Comparison of ENCODE assay signal across 21 cellular contexts in the genomic region with DNA sequence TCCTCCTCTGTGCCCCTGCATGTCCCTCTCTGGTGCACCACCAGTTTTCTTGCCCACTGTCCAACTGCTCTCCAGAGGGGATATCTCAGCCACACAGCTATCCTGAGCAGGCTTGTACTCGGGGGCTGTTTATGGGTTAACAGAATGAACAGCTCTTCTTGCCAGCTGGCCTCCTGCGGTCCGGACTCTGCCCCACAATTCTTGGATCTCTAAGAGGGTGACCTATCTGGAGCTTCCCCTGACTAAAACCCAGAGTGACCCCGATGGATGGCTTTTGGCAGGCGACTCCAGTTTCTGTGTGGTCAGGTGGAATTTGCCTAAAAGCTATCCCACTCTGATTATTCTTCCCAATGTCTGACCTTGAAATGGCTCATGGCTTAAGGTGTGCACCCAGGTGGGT. TPM values are rescaled to one million over a fixed set of nuclear protein-coding genes. Genes with fewer than 3 reads are reported as not detected.
DNase-seq lines count a peak whose midpoint lies in the region; ATAC-seq, FAIRE-seq and TF ChIP-seq lines count a peak whose summit lies in the region.
"Had no signal": no experiment of that assay in that cellular context is flagged by ENCODE, and none has a peak within 500 bp of the region (broad histone marks: within the 10 kb centered on the region; RNA-seq: fewer than 3 reads in every experiment).

No MANE protein-coding gene starts in this region.

- no peaks in the 10 kb centered on the region for H3K9me3 ChIP-seq in Caco-2
- no peaks in the 10 kb centered on the region; the same call in 2 of the 3 replicates for H3K9me3 ChIP-seq in GM12878 (replicated peaks; ENCODE audit: control insufficient read depth, insufficient read depth, low read length)
- no peaks in the 10 kb centered on the region for H3K9me3 ChIP-seq in liver (ENCODE audit: control insufficient read depth in 4 of 4, low read length in 3 of 4)
- H3K9me3 ChIP-seq in neural progenitor cell (ENCODE audit: low read depth): no peaks in the 10 kb centered on the region
- H3K9me3 ChIP-seq in CD4-positive, alpha-beta T cell (ENCODE audit: control insufficient read depth, low read length): no peaks in the 10 kb centered on the region
- H3K9me3 ChIP-seq: A549 had no signal

- no peak overlapping the region for H2AFZ ChIP-seq in GM12878 (ENCODE audit: control insufficient read depth, low read depth, low read length)
- no peak overlapping the region for H2AFZ ChIP-seq in neural progenitor cell (replicated peaks)

- H3K27me3 ChIP-seq in Caco-2 (replicated peaks; ENCODE audit: control insufficient read depth, insufficient read depth, low read length) (no peaks in the 10 kb centered on the region), GM12878 (replicated peaks in 1 of 2; ENCODE audit: control insufficient read depth in 2 of 2, insufficient read depth in 2 of 2, low read length in 1 of 2) (no peaks in the 10 kb centered on the region), liver (ENCODE audit: control insufficient read depth in 4 of 4, insufficient read depth in 4 of 4, low read length in 3 of 4) (no peaks in the 10 kb centered on the region), neural progenitor cell (no peaks in the 10 kb centered on the region)
- peaks cover 21% of the 10 kb centered on the region for H3K27me3 ChIP-seq in CD4-positive, alpha-beta T cell (ENCODE audit: control insufficient read depth, insufficient read depth, low read length)

- H3K79me2 ChIP-seq in GM12878 (ENCODE audit: control insufficient read depth, insufficient read depth, low read length) (no peaks in the 10 kb centered on the region), neural progenitor cell (ENCODE audit: low read depth) (no peaks in the 10 kb centered on the region)

- H3K4me2 ChIP-seq in GM12878 (ENCODE audit: control insufficient read depth, insufficient read depth) (no peak overlapping the region), neural progenitor cell (no peak overlapping the region)
- H3K4me2 ChIP-seq: A549 had no signal

- DNase-seq in Caco-2 (no peak), GM12878 (ENCODE audit: low read depth, low spot score) (no peak), neural progenitor cell (ENCODE audit: low spot score) (no peak), cortex of kidney (lab: John Stamatoyannopoulos, UW) (no peak), HuH-7.5 (ENCODE audit: low spot score) (no peak)
- no peak for DNase-seq in CD4-positive, alpha-beta T cell
- DNase-seq: AML-193; Calu3; CD4-positive, alpha-beta memory T cell; DMS53; DND-41; EL; H9 had no signal

- no peak overlapping the region for H3K4me3 ChIP-seq in Caco-2 (ENCODE audit: low read depth, low read length)
- no peak overlapping the region for H3K4me3 ChIP-seq in GM12878
- peak overlapping the region in 1 of 3 donors; percentile 30 for H3K4me3 ChIP-seq in liver (ENCODE audit: low read depth in 1 of 3, low read length in 3 of 3)
- H3K4me3 ChIP-seq in neural progenitor cell: no peak overlapping the region
- H3K4me3 ChIP-seq: A549, K562 had no signal

- TF ChIP-seq RAD21 in GM12878 (IDR thresholded peaks at IDR 0.05; ENCODE audit: insufficient read depth, low read depth, low read length) (no peak), liver (IDR thresholded peaks at IDR 0.05) (peak; percentile 31 to 62)

- no peaks in the 10 kb centered on the region for H3F3A ChIP-seq in neural progenitor cell (ENCODE audit: low read depth)

- RAD21 ChIA-PET in GM12878 (lab: Charles Lee; ENCODE audit: unreplicated experiment): no interaction called here

- BruUV-seq in Caco-2 (replicated peaks; lab: Mats Ljungman, UMichigan) (no TSS peak), GM12878 (replicated peaks; lab: Mats Ljungman, UMichigan) (no TSS peak)

- ATAC-seq in GM12878: no peak
- ATAC-seq in CD4-positive, alpha-beta T cell (ENCODE audit: poor library complexity): no peak
- ATAC-seq: K562 had no signal

- TF ChIP-seq POLR2A in GM12878 (IDR thresholded peaks at IDR 0.05; ENCODE audit: low read depth, low read length): no peak

- intact Hi-C loops in Caco-2 (cut with micrococcal nuclease; ENCODE audit: unreplicated experiment): no loop called here
- intact Hi-C loops in GM12878 (cut with micrococcal nuclease; ENCODE audit: unreplicated experiment): no loop called here
- intact Hi-C loops in CD4-positive, alpha-beta T cell (cut with DNase I, micrococcal nuclease): no loop called here

- H3K4me1 Mint-ChIP-seq in Caco-2 (ENCODE audit: low read depth, unreplicated experiment): peaks cover 27% of the 10 kb centered on the region
- H3K4me1 Mint-ChIP-seq in neural progenitor cell: no peaks in the 10 kb centered on the region
- H3K4me1 Mint-ChIP-seq in CD4-positive, alpha-beta T cell (ENCODE audit: low read depth): no peaks in the 10 kb centered on the region
- H3K4me1 Mint-ChIP-seq: CD4-positive, alpha-beta memory T cell; H9 had no signal

- H3K9ac ChIP-seq in GM12878 (ENCODE audit: control insufficient read depth, insufficient read depth, low read length) (no peak overlapping the region), liver (ENCODE audit: low read depth in 1 of 2, low read length in 2 of 2) (peak overlapping the region in 1 of 2 donors; percentile 10), neural progenitor cell (no peak overlapping the region)

- no peak for TF ChIP-seq EP300 in GM12878 (IDR thresholded peaks at IDR 0.05; ENCODE audit: borderline replicate concordance in 1 of 2, control insufficient read depth in 1 of 2, low read depth in 2 of 2, low read length in 2 of 2)

- TF ChIP-seq CTCF in Caco-2 (IDR thresholded peaks at IDR 0.05; ENCODE audit: insufficient read depth in 1 of 2, low read depth in 1 of 2, low read length in 1 of 2, severe bottlenecking in 1 of 2, unreplicated experiment in 1 of 2) (no peak), GM12878 (IDR thresholded peaks at IDR 0.05 in 2 of 3, conservative IDR thresholded peaks at IDR 0.05 in 1 of 3; ENCODE audit: control insufficient read depth in 2 of 3, extremely low read depth in 1 of 3, insufficient read depth in 1 of 3, low read depth in 3 of 3, low read length in 3 of 3) (no peak), liver (IDR thresholded peaks at IDR 0.05; ENCODE audit: low read depth, low read length, missing input control) (no peak), neural progenitor cell (IDR thresholded peaks at IDR 0.05) (no peak)
- no peak for TF ChIP-seq CTCF in CD4-positive, alpha-beta T cell (IDR thresholded peaks at IDR 0.05)

- no peak for FAIRE-seq in GM12878 (lab: Jason Lieb, UNC)
- FAIRE-seq: A549, GM12891, GM19239, H1, K562 had no signal

- no peaks in the 10 kb centered on the region for H3K9me3 Mint-ChIP-seq in Caco-2 (ENCODE audit: unreplicated experiment)
- H3K9me3 Mint-ChIP-seq in neural progenitor cell: no peaks in the 10 kb centered on the region
- H3K9me3 Mint-ChIP-seq in CD4-positive, alpha-beta T cell: no peaks in the 10 kb centered on the region
- H3K9me3 Mint-ChIP-seq: H9 had no signal

- WGBS in GM12878 (ENCODE audit: insufficient coverage, insufficient replicate concordance, low lambda C conversion rate, missing lambda C conversion rate): 18% methylated on average over 5 of the region's 5 CpGs
- WGBS in liver: 31% methylated on average over 5 of the region's 5 CpGs

- H3K27me3 Mint-ChIP-seq in Caco-2 (ENCODE audit: insufficient read depth, unreplicated experiment) (no peaks in the 10 kb centered on the region), neural progenitor cell (ENCODE audit: insufficient read depth, low read depth) (peaks cover 2% of the 10 kb centered on the region)
- peaks cover 69% of the 10 kb centered on the region for H3K27me3 Mint-ChIP-seq in CD4-positive, alpha-beta T cell

- H3K4me1 ChIP-seq in Caco-2 (peaks cover 41% of the 10 kb centered on the region), GM12878 (ENCODE audit: control insufficient read depth, insufficient read depth, low read length) (0 out of 2 replicates have a peak, but pooled peaks cover 3% of the 10 kb centered on the region), liver (ENCODE audit: control insufficient read depth in 4 of 4, insufficient read depth in 4 of 4, low read length in 3 of 4) (peaks cover 10 to 33% (median 23%) of the 10 kb centered on the region in 4 donors), neural progenitor cell (no peaks in the 10 kb centered on the region)

- no peak overlapping the region for H3K27ac ChIP-seq in GM12878 (ENCODE audit: control insufficient read depth, insufficient read depth)
- H3K27ac ChIP-seq in liver (ENCODE audit: low read depth in 1 of 2, low read length in 2 of 2): peak overlapping the region; percentile 81 to 90
- H3K27ac ChIP-seq in neural progenitor cell: no peak overlapping the region
- H3K27ac ChIP-seq in CD4-positive, alpha-beta T cell (ENCODE audit: low read depth, low read length): no peak overlapping the region
- H3K27ac ChIP-seq: 22Rv1, A549, C4-2B had no signal

- peak overlapping the region; percentile 73 for H3K27ac Mint-ChIP-seq in Caco-2 (ENCODE audit: unreplicated experiment)
- H3K27ac Mint-ChIP-seq in neural progenitor cell: no peak overlapping the region
- H3K27ac Mint-ChIP-seq in CD4-positive, alpha-beta T cell: no peak overlapping the region
- H3K27ac Mint-ChIP-seq: CD4-positive, alpha-beta memory T cell; H9 had no signal

- in situ Hi-C loops in GM12878 (cut with MboI): no loop called here

- SMC1A ChIA-PET in GM12878 (lab: Charles Lee; ENCODE audit: uncharacterized antibody, unreplicated experiment): interaction anchor here (0.7 kb wide), 1 partner anchor 15 kb away, joined by 3 read pairs; no protein-coding TSS in a partner anchor

- H4K20me1 ChIP-seq in GM12878 (ENCODE audit: control insufficient read depth, insufficient read depth) (no peaks in the 10 kb centered on the region), neural progenitor cell (ENCODE audit: low read depth) (no peaks in the 10 kb centered on the region)

- no peaks in the 10 kb centered on the region for H3K36me3 Mint-ChIP-seq in Caco-2 (ENCODE audit: insufficient read depth, unreplicated experiment)
- H3K36me3 Mint-ChIP-seq in neural progenitor cell: no peaks in the 10 kb centered on the region
- H3K36me3 Mint-ChIP-seq in CD4-positive, alpha-beta T cell (ENCODE audit: low read depth): no peaks in the 10 kb centered on the region
- H3K36me3 Mint-ChIP-seq: CD4-positive, alpha-beta memory T cell had no signal

- H3K4me3 Mint-ChIP-seq in Caco-2 (ENCODE audit: unreplicated experiment) (peak overlapping the region; percentile 50), neural progenitor cell (peak overlapping the region; percentile 34)
- H3K4me3 Mint-ChIP-seq in CD4-positive, alpha-beta T cell: no peak overlapping the region
- H3K4me3 Mint-ChIP-seq: CD4-positive, alpha-beta memory T cell; H9 had no signal

- no peaks in the 10 kb centered on the region for H3K36me3 ChIP-seq in Caco-2 (ENCODE audit: control insufficient read depth, insufficient read depth, low read length)
- H3K36me3 ChIP-seq in GM12878 (ENCODE audit: control insufficient read depth in 2 of 2, insufficient read depth in 2 of 2, low read length in 1 of 2): no peaks in the 10 kb centered on the region
- no peaks in the 10 kb centered on the region for H3K36me3 ChIP-seq in liver (ENCODE audit: control insufficient read depth in 4 of 4, insufficient read depth in 3 of 4, low read depth in 1 of 4, low read length in 3 of 4)
- H3K36me3 ChIP-seq in neural progenitor cell: no peaks in the 10 kb centered on the region

- POLR2A ChIA-PET in Caco-2 (lab: Charles Lee): interaction anchor here (0.9 to 3.0 kb wide), 2 partner anchors 9 to 22 kb away, joined by 6 to 29 read pairs; a partner anchor contains a TSS
- POLR2A ChIA-PET in GM12878 (lab: Charles Lee): interaction anchor here (1.2 kb wide), 1 partner anchor 90 kb away, joined by 4 read pairs; no protein-coding TSS in a partner anchor
- POLR2A ChIA-PET in CD4-positive, alpha-beta T cell (lab: Charles Lee): no interaction called here

- CTCF ChIA-PET in Caco-2 (lab: Charles Lee) (interaction anchor here (0.5 to 1.6 kb wide), 4 partner anchors 9 to 50 kb away, joined by 3 to 11 read pairs (median 4); a partner anchor contains a TSS), GM12878 (lab: Yijun Ruan, JAX) (interaction anchor here (1.8 kb wide), 1 partner anchor 77 kb away, joined by 6 read pairs; no protein-coding TSS in a partner anchor)
- CTCF ChIA-PET in CD4-positive, alpha-beta T cell (lab: Charles Lee): interaction anchor here (1.0 kb wide), 1 partner anchor 15 kb away, joined by 3 read pairs; no protein-coding TSS in a partner anchor

RNA-seq across cellular contexts. Expression of a gene that starts 9.1 kb away (rescaled TPM):
- total RNA-seq in Caco-2 (2022) (20.3 and 21.4 TPM in 2 replicates), GM12878 (2014; rRNA removed) (2.2 and 2.6 TPM in 2 replicates), GM12878 (2014; rRNA removed; fragmentation: Illumina TruSeq; extraction: Trizol) (2.0 and 2.2 TPM in 2 replicates), GM12878 (2021) (2.0 and 2.6 TPM in 2 replicates), liver (10 to 100 TPM in 1 of 2 donors, 1 to 10 TPM in 1; 8.5 to 16.9 TPM), neural progenitor cell (ENCODE audit: low replicate concordance) (5.7 and 7.2 TPM in 2 replicates)
- 1.9 and 3.1 TPM in 2 replicates for total RNA-seq in GM12878 (2013; cell fraction: nucleolus; rRNA removed)
- polyA plus RNA-seq in GM12878 (2011; ENCODE audit: low read depth): 0.49 TPM
- polyA plus RNA-seq in GM12878 (2011; rRNA removed) (0.48 and 0.61 TPM in 2 replicates), GM12878 (2014; fragmentation: Illumina TruSeq; extraction: Trizol) (1.9 and 2.1 TPM in 2 replicates), GM12878 (2014; fragmentation: Nextera tagmentation; extraction: Ambion mirVana) (1 to 10 TPM; 1.0 to 1.1 TPM), GM12878 (2014; rRNA removed) (1.9 and 2.2 TPM in 2 replicates), GM12878 (2016; fragmentation: Nextera tagmentation; extraction: Ambion mirVana) (1 to 10 TPM; 1.6 TPM), liver (1 to 10 TPM; 7.0 to 9.8 TPM)
- polyA plus RNA-seq in GM12878 (2011; cell fraction: cytosol; rRNA removed): 0.18 and 0.23 TPM in 2 replicates
- polyA plus RNA-seq in GM12878 (2011; cell fraction: nucleus; rRNA removed): 0.51 and 0.89 TPM in 2 replicates
- polyA plus RNA-seq in GM12878 (2012): 1.2 and 1.5 TPM in 2 replicates
- 0.07 and 0.36 TPM in 2 replicates for polyA minus RNA-seq in GM12878 (2011; rRNA and poly(A)+ RNA removed)
- 0.21 TPM in 1 of 2 replicates, not detected in the other for polyA minus RNA-seq in GM12878 (2011; cell fraction: cytosol; rRNA and poly(A)+ RNA removed)
- polyA minus RNA-seq in GM12878 (2011; cell fraction: nucleus; rRNA and poly(A)+ RNA removed): 0.24 and 0.57 TPM in 2 replicates
- total RNA-seq in CD4-positive, alpha-beta T cell: 1 to 10 TPM; 1.3 to 1.6 TPM
- polyA plus RNA-seq: K562 had no signal

RNA-seq across cellular contexts. Expression of a gene that starts 9.5 kb away (rescaled TPM):
- total RNA-seq in Caco-2 (2022) (77.3 and 83.7 TPM in 2 replicates), GM12878 (2014; rRNA removed) (50.0 and 57.9 TPM in 2 replicates), GM12878 (2014; rRNA removed; fragmentation: Illumina TruSeq; extraction: Trizol) (74.8 and 77.5 TPM in 2 replicates), GM12878 (2021) (96.2 and 98.5 TPM in 2 replicates), liver (10 to 100 TPM; 19.8 to 35.9 TPM), neural progenitor cell (ENCODE audit: low replicate concordance) (96.9 and 160 TPM in 2 replicates)
- total RNA-seq in GM12878 (2013; cell fraction: nucleolus; rRNA removed): 75.8 and 85.6 TPM in 2 replicates
- 9.4 TPM for polyA plus RNA-seq in GM12878 (2011; ENCODE audit: low read depth)
- polyA plus RNA-seq in GM12878 (2011; rRNA removed) (20.2 and 28.7 TPM in 2 replicates), GM12878 (2014; fragmentation: Illumina TruSeq; extraction: Trizol) (112 and 142 TPM in 2 replicates), GM12878 (2014; fragmentation: Nextera tagmentation; extraction: Ambion mirVana) (10 to 100 TPM; 32.7 to 38.6 TPM), GM12878 (2014; rRNA removed) (47.9 and 50.7 TPM in 2 replicates), GM12878 (2016; fragmentation: Nextera tagmentation; extraction: Ambion mirVana) (100 to 1,000 TPM; 132 TPM), liver (10 to 100 TPM; 19.6 to 20.5 TPM)
- polyA plus RNA-seq in GM12878 (2011; cell fraction: cytosol; rRNA removed): 9.1 and 14.6 TPM in 2 replicates
- polyA plus RNA-seq in GM12878 (2011; cell fraction: nucleus; rRNA removed): 14.7 and 16.7 TPM in 2 replicates
- 17.2 and 30.7 TPM in 2 replicates for polyA plus RNA-seq in GM12878 (2012)
- polyA minus RNA-seq in GM12878 (2011; rRNA and poly(A)+ RNA removed): 15.4 and 26.8 TPM in 2 replicates
- 16.3 and 20.0 TPM in 2 replicates for polyA minus RNA-seq in GM12878 (2011; cell fraction: cytosol; rRNA and poly(A)+ RNA removed)
- 11.0 and 17.6 TPM in 2 replicates for polyA minus RNA-seq in GM12878 (2011; cell fraction: nucleus; rRNA and poly(A)+ RNA removed)
- total RNA-seq in CD4-positive, alpha-beta T cell: 1 to 10 TPM; 2.0 to 2.6 TPM
- polyA plus RNA-seq: K562 had no signal

Comparison
In these comparisons a context has a peak if more than half of its experiments do, and no peak if none do; other contexts are left out.
1. H3K27ac ChIP-seq: peak in liver (2 of 2); none in GM12878 (single experiment), neural progenitor cell (single experiment) and CD4-positive, alpha-beta T cell (single experiment).
2. RNA of a gene that starts 9.5 kb away (total RNA-seq): 96.9 to 160 TPM in neural progenitor cell, 77.3 to 83.7 TPM in Caco-2, 50.0 to 98.5 TPM in GM12878 and 19.8 to 35.9 TPM in liver; 2.0 to 2.6 TPM in CD4-positive, alpha-beta T cell; every median in the first group is over 4 times any median in the second.